ENCODE assay signal across 18 cellular contexts in the genomic region with DNA sequence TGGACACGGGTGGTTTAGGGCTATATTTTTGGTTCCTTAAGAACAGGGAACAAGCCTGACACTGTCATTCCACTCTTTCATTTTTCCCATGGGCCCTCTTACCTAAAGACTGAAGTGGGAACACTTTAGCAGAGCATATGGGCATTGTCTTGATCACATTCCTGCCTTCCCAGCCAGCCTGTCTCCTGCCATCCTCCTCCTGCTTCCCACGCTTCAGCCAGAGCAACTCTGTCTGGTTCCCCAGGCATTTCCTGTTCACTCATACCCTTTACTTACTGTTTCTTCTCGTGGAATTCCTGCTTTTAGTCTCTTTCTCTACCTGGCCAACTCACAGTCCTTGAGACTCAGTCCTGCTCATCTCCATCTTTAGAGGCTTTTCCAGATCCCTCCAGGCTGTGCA. TPM values are rescaled to one million over a fixed set of nuclear protein-coding genes. Genes with fewer than 3 reads are reported as not detected.
A peak's percentile ranks its signal among the peaks of the same experiment; 100 is the strongest.
DNase-seq lines count a peak whose midpoint lies in the region; ATAC-seq and TF ChIP-seq lines count a peak whose summit lies in the region.
"Had no signal": no experiment of that assay in that cellular context is flagged by ENCODE, and none has a peak within 500 bp of the region (broad histone marks: within the 10 kb centered on the region; RNA-seq: fewer than 3 reads in every experiment).

No MANE protein-coding gene starts in this region.

- H3K27ac Mint-ChIP-seq in natural killer cell = no peak overlapping the region
- H3K27ac Mint-ChIP-seq: activated naive CD4-positive, alpha-beta T cell treated with anti-CD3 and anti-CD28 coated beads, Interleukin-2, amount 10 ng/mL, durations not matched to agents 7 days and 5 days; memory B cell had no signal

- intact Hi-C loops in lower lobe of right lung (cut with DNase I) (no loop called here), natural killer cell (cut with micrococcal nuclease) (no loop called here)

- peak overlapping the region; percentile 30 for H3K4me3 ChIP-seq in GM23248
- H3K4me3 ChIP-seq in brain microvascular endothelial cell (ENCODE audit: low read depth, low read length) = no peak overlapping the region
- no peak overlapping the region for H3K4me3 ChIP-seq in lower lobe of right lung
- H3K4me3 ChIP-seq in Peyer's patch = no peak overlapping the region
- H3K4me3 ChIP-seq: right atrium auricular region had no signal

- peaks cover 19% of the 10 kb centered on the region for H3K36me3 Mint-ChIP-seq in natural killer cell

- peaks cover 24% of the 10 kb centered on the region for H3F3A ChIP-seq in GM23248 (ENCODE audit: insufficient read depth)

- H3K36me3 ChIP-seq in GM23248 (ENCODE audit: low read depth) (0 out of 2 replicates have a peak, but pooled peaks cover 4% of the 10 kb centered on the region), brain microvascular endothelial cell (replicated peaks) (peaks cover 23% of the 10 kb centered on the region), lower lobe of right lung (peaks cover 53% of the 10 kb centered on the region), Peyer's patch (peaks cover 0 to 47% (median 0%) of the 10 kb centered on the region in 3 donors)

- ATAC-seq in lower lobe of right lung = no peak
- no peak for ATAC-seq in GM19463 (IDR thresholded peaks at IDR 0.05; ENCODE audit: unreplicated experiment)
- ATAC-seq in natural killer cell = no peak

- H3K9me2 ChIP-seq in GM23248 (ENCODE audit: insufficient read depth) = no peaks in the 10 kb centered on the region

- H3K4me1 ChIP-seq in GM23248 (ENCODE audit: insufficient read depth) (peaks cover 25% of the 10 kb centered on the region), lower lobe of right lung (peaks cover 42% of the 10 kb centered on the region), Peyer's patch (peaks cover 0 to 11% (median 0%) of the 10 kb centered on the region in 4 donors)

- H2AFZ ChIP-seq in GM23248 = peak overlapping the region; percentile 35

- H3K4me1 Mint-ChIP-seq in natural killer cell = peaks cover 28 to 35% of the 10 kb centered on the region in 2 donors

- TF ChIP-seq CTCF in brain microvascular endothelial cell (IDR thresholded peaks at IDR 0.05; ENCODE audit: low read depth, low read length, missing control alignments) (no peak), lower lobe of right lung (IDR thresholded peaks at IDR 0.05) (no peak), Peyer's patch (IDR thresholded peaks at IDR 0.05) (no peak), natural killer cell (IDR thresholded peaks at IDR 0.05) (no peak)

- 33 to 34% methylated on average over 3 of the region's 3 CpGs for WGBS in GM23248 (ENCODE audit: low coverage in 1 of 2, low lambda C conversion rate in 2 of 2, missing lambda C conversion rate in 2 of 2), 2 experiments

- no peaks in the 10 kb centered on the region for H3K9me3 Mint-ChIP-seq in natural killer cell
- H3K9me3 Mint-ChIP-seq: memory B cell had no signal

- H3K27ac ChIP-seq in GM23248 = peak overlapping the region; percentile 93
- H3K27ac ChIP-seq in brain microvascular endothelial cell = peak overlapping the region; percentile 70
- peak overlapping the region; percentile 37 for H3K27ac ChIP-seq in lower lobe of right lung
- H3K27ac ChIP-seq in Peyer's patch = no peak overlapping the region

- DNase-seq in A172 (ENCODE audit: low spot score) = peak; percentile 41
- peak; percentile 85 for DNase-seq in GM23248
- peak; percentile 55 for DNase-seq in brain microvascular endothelial cell
- no peak for DNase-seq in lower lobe of right lung
- DNase-seq in Peyer's patch = no peak
- DNase-seq in natural killer cell = no peak
- no peak for DNase-seq in activated T-cell treated with anti-CD3 and anti-CD28 coated beads, Interleukin-2, amount 50 U/mL, for 1 hour
- DNase-seq: activated CD4-positive, alpha-beta T cell treated with anti-CD3 and anti-CD28 coated beads, Interleukin-2, amount 50 U/mL, for 48 hours; activated naive CD4-positive, alpha-beta T cell treated with anti-CD3 and anti-CD28 coated beads, Interleukin-2, amount 10 ng/mL, durations not matched to agents 7 days and 5 days; head of caudate nucleus; NCI-H774 had no signal

- H3K79me2 ChIP-seq in GM23248 (ENCODE audit: insufficient read depth) = no peaks in the 10 kb centered on the region

- H3K9me3 ChIP-seq in GM23248 (ENCODE audit: low read depth) (no peaks in the 10 kb centered on the region), lower lobe of right lung (no peaks in the 10 kb centered on the region), Peyer's patch (no peaks in the 10 kb centered on the region)
- H3K9me3 ChIP-seq: right atrium auricular region had no signal

- H3K4me2 ChIP-seq in GM23248 (ENCODE audit: unreplicated experiment) = peak overlapping the region; percentile 77

- in situ Hi-C loops in GM23248 (cut with MboI) (no loop called here), brain microvascular endothelial cell (cut with HindIII; ENCODE audit: low pct_ligation_motif_present, low sequenced_read_pairs) (no loop called here)

- H3K27me3 Mint-ChIP-seq in natural killer cell (ENCODE audit: low read depth in 2 of 2) = peaks cover 0 to 7% of the 10 kb centered on the region in 2 donors
- H3K27me3 Mint-ChIP-seq: activated naive CD4-positive, alpha-beta T cell treated with anti-CD3 and anti-CD28 coated beads, Interleukin-2, amount 10 ng/mL, durations not matched to agents 7 days and 5 days; dendritic cell treated with granulocyte-macrophage colony-stimulating factor and Interleukin-4, amounts not matched to agents 40 ng/mL and 50 ng/mL, for 4 days; memory B cell had no signal

- no peak overlapping the region for H3K4me3 Mint-ChIP-seq in natural killer cell
- H3K4me3 Mint-ChIP-seq: activated naive CD4-positive, alpha-beta T cell treated with anti-CD3 and anti-CD28 coated beads, Interleukin-2, amount 10 ng/mL, durations not matched to agents 7 days and 5 days; dendritic cell treated with granulocyte-macrophage colony-stimulating factor and Interleukin-4, amounts not matched to agents 40 ng/mL and 50 ng/mL, for 4 days; memory B cell had no signal

- H3K27me3 ChIP-seq in GM23248 (replicated peaks; ENCODE audit: insufficient read depth) = no peaks in the 10 kb centered on the region
- no peaks in the 10 kb centered on the region for H3K27me3 ChIP-seq in brain microvascular endothelial cell (replicated peaks)
- no peaks in the 10 kb centered on the region for H3K27me3 ChIP-seq in lower lobe of right lung (ENCODE audit: low read depth)
- H3K27me3 ChIP-seq in Peyer's patch = no peaks in the 10 kb centered on the region
- H3K27me3 ChIP-seq: right atrium auricular region had no signal

- no peaks in the 10 kb centered on the region for H4K20me1 ChIP-seq in GM23248 (ENCODE audit: insufficient read depth)

- no peak for TF ChIP-seq POLR2A in Peyer's patch (IDR thresholded peaks at IDR 0.05)

- H3K9ac ChIP-seq in GM23248 = peak overlapping the region; percentile 59

RNA-seq across cellular contexts. Expression of gene MRPL16, which starts 22.8 kb away (rescaled TPM):
- total RNA-seq in A172 (2014; rRNA removed; shearing (Covaris generic)) = 58.4 and 66.5 TPM in 2 replicates
- 43.6 and 49.3 TPM in 2 replicates for total RNA-seq in GM23248 (2014; rRNA removed; shearing (Covaris generic))
- polyA plus RNA-seq in GM23248 (2016; fragmentation: Nextera tagmentation; extraction: Ambion mirVana) = 65.1 and 67.4 TPM in 2 replicates
- 29.7 TPM for total RNA-seq in lower lobe of right lung
- total RNA-seq in Peyer's patch = 10 to 100 TPM; 25.9 to 80.9 (median 46.0) TPM
- 10 to 100 TPM; 34.9 to 38.0 (median 37.5) TPM for total RNA-seq in natural killer cell

RNA-seq across cellular contexts. Expression of gene STX3, which starts 32.6 kb away (rescaled TPM):
- total RNA-seq in A172 (2014; rRNA removed; shearing (Covaris generic)) = 53.2 and 70.0 TPM in 2 replicates
- 9.3 and 10.5 TPM in 2 replicates for total RNA-seq in GM23248 (2014; rRNA removed; shearing (Covaris generic))
- polyA plus RNA-seq in GM23248 (2016; fragmentation: Nextera tagmentation; extraction: Ambion mirVana) = 5.6 and 6.3 TPM in 2 replicates
- 59.4 TPM for total RNA-seq in lower lobe of right lung
- 100 to 1,000 TPM in 3 of 4 donors, 10 to 100 TPM in 1; 77.7 to 167 (median 121) TPM for total RNA-seq in Peyer's patch
- total RNA-seq in natural killer cell = 10 to 100 TPM in 2 of 3 donors, 1 to 10 TPM in 1; 6.8 to 19.1 (median 17.0) TPM

RNA-seq across cellular contexts. Expression of gene CBLIF, which starts 57.5 kb away (rescaled TPM):
- total RNA-seq in A172 (2014; rRNA removed; shearing (Covaris generic)) = not detected in 2 replicates
- total RNA-seq in GM23248 (2014; rRNA removed; shearing (Covaris generic)) = not detected in 2 replicates
- not detected in 2 replicates for polyA plus RNA-seq in GM23248 (2016; fragmentation: Nextera tagmentation; extraction: Ambion mirVana)
- total RNA-seq in lower lobe of right lung = not detected
- total RNA-seq in Peyer's patch = not detected
- not detected for total RNA-seq in natural killer cell
- total RNA-seq: right atrium auricular region; T-helper 1 cell treated with Interleukin-12 subunit alpha and Interleukin-12 subunit beta and Interleukin-4 antibody, amounts not matched to agents 30 ng/mL and 1 ng/mL, for 36 hours; urinary bladder had no signal
- polyA plus RNA-seq: BJ, urinary bladder had no signal

Comparison
In these comparisons a context has a peak if more than half of its experiments do, and no peak if none do; other contexts are left out.
1. DNase-seq: peak in A172 (single experiment), GM23248 (single experiment) and brain microvascular endothelial cell (single experiment); none in lower lobe of right lung (single experiment), Peyer's patch (0 of 3), natural killer cell (single experiment) and activated T-cell treated with anti-CD3 and anti-CD28 coated beads, Interleukin-2, amount 50 U/mL, for 1 hour (single experiment).
2. H3K27ac ChIP-seq: peak in GM23248 (single experiment), brain microvascular endothelial cell (single experiment) and lower lobe of right lung (single experiment); none in Peyer's patch (0 of 4).